Comparison of ENCODE assay signal across 7 cellular contexts in the genomic region with DNA sequence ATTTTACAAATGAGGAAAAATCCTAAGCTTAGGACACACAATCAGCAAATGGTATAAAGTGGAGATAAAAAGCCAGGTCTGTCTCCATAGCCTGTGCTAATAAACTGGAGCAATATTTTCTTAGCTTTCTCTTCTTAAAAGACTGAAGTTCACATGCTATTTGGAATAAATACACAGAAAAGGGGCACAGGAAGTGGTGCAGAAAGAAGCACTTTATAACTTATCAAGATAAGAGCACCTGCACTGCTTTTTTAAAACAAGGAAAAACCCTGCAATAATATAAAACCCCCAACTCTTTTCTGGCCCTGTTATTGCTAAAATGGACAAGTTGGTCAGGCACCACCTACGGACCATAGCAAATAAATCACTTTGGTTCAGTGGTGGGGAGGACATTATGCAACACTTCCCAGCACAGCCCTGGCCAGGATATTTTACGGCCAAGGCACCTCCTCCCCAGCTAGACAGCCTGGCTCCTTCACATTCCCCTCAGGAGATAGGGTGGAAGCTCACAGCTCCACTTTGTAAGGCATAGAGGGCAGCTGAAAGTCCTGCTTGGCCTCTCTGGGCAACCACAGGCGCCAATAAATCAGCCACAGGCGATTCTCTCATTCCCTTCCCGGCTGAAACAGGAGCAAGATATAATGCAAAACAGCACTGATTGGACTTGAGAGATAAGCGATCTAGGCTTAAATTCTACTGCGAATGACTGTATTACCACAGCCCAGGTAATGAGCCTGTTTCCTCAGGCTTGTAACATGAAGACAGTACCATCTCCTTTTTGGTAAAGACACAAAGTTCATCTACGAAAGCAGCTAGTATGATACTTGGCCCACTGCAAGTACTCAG. TPM values are rescaled to one million over a fixed set of nuclear protein-coding genes. Genes with fewer than 3 reads are reported as not detected.
DNase-seq lines count a peak whose midpoint lies in the region; ATAC-seq and TF ChIP-seq lines count a peak whose summit lies in the region.

No MANE protein-coding gene starts in this region.

- TF ChIP-seq CTCF in GM06990 (IDR thresholded peaks at IDR 0.05; ENCODE audit: insufficient read depth, low read length, poor library complexity, severe bottlenecking) (no peak), ascending aorta (IDR thresholded peaks at IDR 0.05) (peak in 1 of 3 experiments; percentile 7)

- H3K4me3 ChIP-seq in GM06990 (replicated peaks; ENCODE audit: low read depth, low read length), result peak overlapping the region; percentile 92
- peak overlapping the region; percentile 91 to 94 for H3K4me3 ChIP-seq in ascending aorta

- DNase-seq in GM06990 (ENCODE audit: extremely low read depth, insufficient read length) (no peak), NAMALWA (ENCODE audit: low spot score) (peak; percentile 27), ascending aorta (ENCODE audit: low spot score in 2 of 2) (peak in 1 of 2 donors; percentile 82), iris pigment epithelial cell (ENCODE audit: low read depth) (peak; percentile 78)
- DNase-seq in stimulated activated naive B cell treated with anti-CD40 and anti-IgM and Interleukin-4, amounts not matched to agents 10 μg/mL and 1 μg/mL and 100 μg/mL, for 72 hours, result no peak

- peak overlapping the region; percentile 100 for H3K27ac Mint-ChIP-seq in stimulated activated naive B cell treated with anti-CD40 and anti-IgM and Interleukin-4, amounts not matched to agents 10 μg/mL and 1 μg/mL and 100 μg/mL, for 72 hours

- H3K4me1 Mint-ChIP-seq in stimulated activated naive B cell treated with anti-CD40 and anti-IgM and Interleukin-4, amounts not matched to agents 10 μg/mL and 1 μg/mL and 100 μg/mL, for 72 hours, result peaks cover 25 to 48% of the 10 kb centered on the region in 2 donors

- H3K27ac ChIP-seq in ascending aorta, result peak overlapping the region; percentile 99

- no peaks in the 10 kb centered on the region for H3K9me3 Mint-ChIP-seq in stimulated activated naive B cell treated with anti-CD40 and anti-IgM and Interleukin-4, amounts not matched to agents 10 μg/mL and 1 μg/mL and 100 μg/mL, for 72 hours

- H3K4me3 Mint-ChIP-seq in stimulated activated naive B cell treated with anti-CD40 and anti-IgM and Interleukin-4, amounts not matched to agents 10 μg/mL and 1 μg/mL and 100 μg/mL, for 72 hours, result peak overlapping the region; percentile 85 to 100

- peaks cover 16 to 28% of the 10 kb centered on the region in 2 donors for H3K36me3 Mint-ChIP-seq in stimulated activated naive B cell treated with anti-CD40 and anti-IgM and Interleukin-4, amounts not matched to agents 10 μg/mL and 1 μg/mL and 100 μg/mL, for 72 hours

- no peaks in the 10 kb centered on the region for H3K36me3 ChIP-seq in GM06990 (ENCODE audit: control insufficient read depth, insufficient read depth, low read length)
- H3K36me3 ChIP-seq in ascending aorta, result no peaks in the 10 kb centered on the region

- no peaks in the 10 kb centered on the region for H3K9me3 ChIP-seq in ascending aorta

- H3K4me1 ChIP-seq in ascending aorta, result peaks cover 13 to 35% of the 10 kb centered on the region in 2 donors

- H3K27me3 Mint-ChIP-seq in stimulated activated naive B cell treated with anti-CD40 and anti-IgM and Interleukin-4, amounts not matched to agents 10 μg/mL and 1 μg/mL and 100 μg/mL, for 72 hours, result no peaks in the 10 kb centered on the region

- no peaks in the 10 kb centered on the region for H3K27me3 ChIP-seq in GM06990 (replicated peaks; ENCODE audit: control insufficient read depth, insufficient read depth, low read length)
- no peaks in the 10 kb centered on the region for H3K27me3 ChIP-seq in ascending aorta

- intact Hi-C loops in ascending aorta (cut with DNase I), result loop anchor here (2.0 to 10.0 kb wide), 2 partner anchors 57 to 857 kb away; a partner anchor contains a TSS

- no peak for ATAC-seq in stimulated activated naive B cell treated with anti-CD40 and anti-IgM and Interleukin-4, amounts not matched to agents 10 μg/mL and 1 μg/mL and 100 μg/mL, for 72 hours (replicated peaks)
- no peak for ATAC-seq in HG03159 (IDR thresholded peaks at IDR 0.05; ENCODE audit: unreplicated experiment)
- ATAC-seq in HG03565 (IDR thresholded peaks at IDR 0.05; ENCODE audit: unreplicated experiment), result no peak

RNA-seq across cellular contexts. Expression of a gene that starts 2.1 kb away (rescaled TPM):
- total RNA-seq in ascending aorta, result 2.9 TPM

RNA-seq across cellular contexts. Expression of a gene that starts 3.0 kb away (rescaled TPM):
- 57.0 TPM for total RNA-seq in ascending aorta

RNA-seq across cellular contexts. Expression of a gene that starts 36.2 kb away (rescaled TPM):
- total RNA-seq in ascending aorta, result 0.11 TPM

RNA-seq across cellular contexts. Expression of a gene that starts 39.0 kb away (rescaled TPM):
- total RNA-seq in ascending aorta, result 22.9 TPM

RNA-seq across cellular contexts. Expression of a gene that starts 48.2 kb away (rescaled TPM):
- total RNA-seq in ascending aorta, result not detected

Comparison
In these comparisons a context has a peak if more than half of its experiments do, and no peak if none do; other contexts are left out.
1. DNase-seq: peak in NAMALWA (single experiment) and iris pigment epithelial cell (single experiment); none in GM06990 (single experiment) and stimulated activated naive B cell treated with anti-CD40 and anti-IgM and Interleukin-4, amounts not matched to agents 10 μg/mL and 1 μg/mL and 100 μg/mL, for 72 hours (single experiment).